Comparison of ENCODE assay signal across 1 cellular context in genomic region chr2:37378411-37378810, GRCh38.
TF ChIP-seq lines count a peak whose summit lies in the region.

No MANE protein-coding gene starts in this region.

TF ChIP-seq in H1, 55 proteins besides CTCF, POLR2A, EP300 and RAD21 (continued from another document):
- no peak for TF ChIP-seq BACH1 (IDR thresholded peaks at IDR 0.05; ENCODE audit: low read length)
- TF ChIP-seq RNF2 (IDR thresholded peaks at IDR 0.05; ENCODE audit: borderline replicate concordance, low read depth, low read length, missing control alignments, poor library complexity, severe bottlenecking) = no peak
- TF ChIP-seq EZH2 (IDR thresholded peaks at IDR 0.05; ENCODE audit: low read depth, low read length, severe bottlenecking) = no peak
- TF ChIP-seq SP2 (IDR thresholded peaks at IDR 0.05; ENCODE audit: low read length) = no peak
